Comparison of ENCODE assay signal across 25 cellular contexts in the genomic region with DNA sequence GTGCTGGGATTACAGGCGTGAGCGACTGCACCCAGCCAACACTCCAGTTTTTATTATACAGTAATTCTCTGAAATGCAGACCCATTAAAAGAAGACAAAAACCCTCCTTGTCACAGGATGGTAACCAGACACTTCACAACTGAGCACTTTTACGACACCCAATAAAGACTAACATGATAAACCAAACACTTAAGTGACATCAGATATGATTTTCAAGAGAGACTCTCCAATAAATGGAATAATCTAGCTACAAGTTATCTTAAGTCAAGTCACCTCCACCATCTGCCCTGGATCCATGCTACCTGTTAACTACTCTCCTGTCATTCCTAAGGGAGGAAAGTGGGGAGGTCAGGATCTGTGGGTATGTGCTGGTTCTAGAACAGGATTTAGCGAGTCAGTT. TPM values are rescaled to one million over a fixed set of nuclear protein-coding genes. Genes with fewer than 3 reads are reported as not detected.
"Had no signal": no experiment of that assay in that cellular context is flagged by ENCODE, and none has a peak within 500 bp of the region (broad histone marks: within the 10 kb centered on the region; RNA-seq: fewer than 3 reads in every experiment).

No MANE protein-coding gene starts in this region.

- H3K4me3 ChIP-seq: colonic mucosa, dorsolateral prefrontal cortex, lower lobe of right lung, neural progenitor cell, suprapubic skin, tibial nerve had no signal

- H3K36me3 ChIP-seq: colonic mucosa, lower lobe of right lung, neural progenitor cell, suprapubic skin, tibial nerve had no signal

- H3K27ac ChIP-seq: colonic mucosa, dorsolateral prefrontal cortex, lower lobe of right lung, neural progenitor cell, suprapubic skin, tibial nerve had no signal

- DNase-seq: activated B cell treated with CpG ODN at 0.5 μM for 24 hours; activated CD4-positive, alpha-beta T cell treated with anti-CD3 and anti-CD28 coated beads for 36 hours; activated CD4-positive, alpha-beta T cell treated with anti-CD3 and anti-CD28 coated beads, Interleukin-2, amount 50 U/mL, for 4 hours; activated CD8-positive, alpha-beta memory T cell treated with anti-CD3 and anti-CD28 coated beads for 24 hours; activated CD8-positive, alpha-beta memory T cell treated with anti-CD3 and anti-CD28 coated beads, Interleukin-2, amount 50 U/mL, for 4 hours; activated naive CD4-positive, alpha-beta T cell treated with Interleukin-2 at 50 U/mL for 16 hours; activated naive CD8-positive, alpha-beta T cell treated with anti-CD3 and anti-CD28 coated beads, Interleukin-2, amount 10 ng/mL, durations not matched to agents 7 days and 5 days; activated T-cell treated with anti-CD3 and anti-CD28 coated beads, Interleukin-2, amount 50 U/mL, for 48 hours; amniotic stem cell; colonic mucosa; dorsolateral prefrontal cortex; effector memory CD8-positive, alpha-beta T cell; hypothalamus; left cardiac atrium; lower lobe of right lung; mesendoderm; naive thymus-derived CD4-positive, alpha-beta T cell; posterior cingulate gyrus; small intestine; stimulated activated CD4-positive, alpha-beta T cell treated with anti-CD3 and anti-CD28 coated beads, Interleukin-2, amount 100 ng/mL, for 24 hours; stimulated activated naive CD8-positive, alpha-beta T cell treated with anti-CD3 and anti-CD28 coated beads, Interleukin-15, amount 100 ng/mL, for 72 hours had no signal

- H3K9me3 ChIP-seq: colonic mucosa, lower lobe of right lung, suprapubic skin, tibial nerve had no signal

- H3K27ac Mint-ChIP-seq: activated B cell treated with CpG ODN at 0.5 μM for 24 hours; activated CD4-positive, alpha-beta T cell treated with anti-CD3 and anti-CD28 coated beads for 36 hours; activated naive CD8-positive, alpha-beta T cell treated with anti-CD3 and anti-CD28 coated beads, Interleukin-2, amount 10 ng/mL, durations not matched to agents 7 days and 5 days; effector memory CD8-positive, alpha-beta T cell; naive thymus-derived CD4-positive, alpha-beta T cell; neural progenitor cell; stimulated activated effector memory CD8-positive, alpha-beta T cell treated with anti-CD3 and anti-CD28 coated beads, Interleukin-12 subunit alpha, Interleukin-12 subunit beta, amount 100 ng/mL, for 72 hours; stimulated activated naive CD8-positive, alpha-beta T cell treated with anti-CD3 and anti-CD28 coated beads, Interleukin-15, amount 100 ng/mL, for 72 hours had no signal

- H3K36me3 Mint-ChIP-seq: activated naive CD8-positive, alpha-beta T cell treated with anti-CD3 and anti-CD28 coated beads, Interleukin-2, amount 10 ng/mL, durations not matched to agents 7 days and 5 days; stimulated activated effector memory CD8-positive, alpha-beta T cell treated with anti-CD3 and anti-CD28 coated beads, Interleukin-12 subunit alpha, Interleukin-12 subunit beta, amount 100 ng/mL, for 72 hours had no signal

- H3K4me3 Mint-ChIP-seq: activated B cell treated with CpG ODN at 0.5 μM for 24 hours; activated CD4-positive, alpha-beta T cell treated with anti-CD3 and anti-CD28 coated beads for 36 hours; activated naive CD8-positive, alpha-beta T cell treated with anti-CD3 and anti-CD28 coated beads, Interleukin-2, amount 10 ng/mL, durations not matched to agents 7 days and 5 days; effector memory CD8-positive, alpha-beta T cell; naive thymus-derived CD4-positive, alpha-beta T cell; neural progenitor cell; stimulated activated effector memory CD8-positive, alpha-beta T cell treated with anti-CD3 and anti-CD28 coated beads, Interleukin-12 subunit alpha, Interleukin-12 subunit beta, amount 100 ng/mL, for 72 hours; stimulated activated naive CD8-positive, alpha-beta T cell treated with anti-CD3 and anti-CD28 coated beads, Interleukin-15, amount 100 ng/mL, for 72 hours had no signal

- H3K4me1 ChIP-seq: lower lobe of right lung had no signal

- H3K9me3 Mint-ChIP-seq: activated B cell treated with CpG ODN at 0.5 μM for 24 hours; activated naive CD8-positive, alpha-beta T cell treated with anti-CD3 and anti-CD28 coated beads, Interleukin-2, amount 10 ng/mL, durations not matched to agents 7 days and 5 days; effector memory CD8-positive, alpha-beta T cell; stimulated activated effector memory CD8-positive, alpha-beta T cell treated with anti-CD3 and anti-CD28 coated beads, Interleukin-12 subunit alpha, Interleukin-12 subunit beta, amount 100 ng/mL, for 72 hours; stimulated activated naive CD8-positive, alpha-beta T cell treated with anti-CD3 and anti-CD28 coated beads, Interleukin-15, amount 100 ng/mL, for 72 hours had no signal

RNA-seq across cellular contexts. Expression of a gene that starts 5.6 kb away (rescaled TPM):
- total RNA-seq: activated B cell treated with CpG ODN at 0.5 μM for 24 hours; activated naive CD8-positive, alpha-beta T cell treated with anti-CD3 and anti-CD28 coated beads, Interleukin-2, amount 10 ng/mL, durations not matched to agents 7 days and 5 days; naive thymus-derived CD4-positive, alpha-beta T cell had no signal
